ENCODE assay signal across 11 cellular contexts in the genomic region with DNA sequence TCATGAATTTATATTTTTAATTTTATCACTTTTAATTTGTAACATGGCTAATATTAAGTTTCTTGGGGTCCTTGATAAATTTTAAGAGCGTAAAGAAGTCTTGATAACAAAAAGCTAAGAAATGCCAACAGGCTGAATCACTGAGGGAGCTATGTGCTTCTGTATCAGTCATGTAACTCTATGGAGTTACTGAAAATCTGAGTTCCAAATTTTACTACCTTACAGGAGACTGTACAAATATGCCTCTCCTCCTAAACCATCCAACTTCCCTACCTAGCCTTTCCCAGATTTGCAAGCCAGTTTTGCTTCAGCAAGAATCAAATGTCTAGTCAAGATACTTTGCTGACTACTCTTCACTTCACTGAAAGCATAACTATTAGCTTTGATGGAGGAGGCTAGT. TPM values are rescaled to one million over a fixed set of nuclear protein-coding genes. Genes with fewer than 3 reads are reported as not detected.
DNase-seq lines count a peak whose midpoint lies in the region; ATAC-seq and TF ChIP-seq lines count a peak whose summit lies in the region.
"Had no signal": no experiment of that assay in that cellular context is flagged by ENCODE, and none has a peak within 500 bp of the region (broad histone marks: within the 10 kb centered on the region; RNA-seq: fewer than 3 reads in every experiment).

No MANE protein-coding gene starts in this region.

- no peak overlapping the region for H3K27ac ChIP-seq in RWPE1
- peak overlapping the region; percentile 93 for H3K27ac ChIP-seq in epithelial cell of prostate
- H3K27ac ChIP-seq in tibial nerve = peak overlapping the region in 2 of 4 donors; percentile 20 to 51

- H3K36me3 ChIP-seq in tibial nerve = peaks cover 0 to 26% (median 0%) of the 10 kb centered on the region in 3 donors

- TF ChIP-seq POLR2A in tibial nerve (IDR thresholded peaks at IDR 0.05) = no peak

- TF ChIP-seq CTCF in RWPE1 (conservative IDR thresholded peaks at IDR 0.05; ENCODE audit: low read depth) (no peak), tibial nerve (IDR thresholded peaks at IDR 0.05) (no peak)

- DNase-seq in GM03348 (ENCODE audit: low spot score) (peak; percentile 32), RWPE1 (ENCODE audit: low spot score) (peak; percentile 41), epithelial cell of prostate (ENCODE audit: low read depth, low spot score) (no peak), pons (ENCODE audit: low spot score) (peak; percentile 25), iPS-NIHi11 (ENCODE audit: low spot score) (no peak), tibial nerve (ENCODE audit: low spot score in 2 of 2) (no peak)
- DNase-seq: activated CD4-positive, alpha-beta T cell treated with anti-CD3 and anti-CD28 coated beads, Interleukin-2, amount 10 ng/mL, durations not matched to agents 7 days and 5 days; KG1; NCI-H446 had no signal

- WGBS in tibial nerve, 2 donors = 71 to 74% methylated on average over 1 of the region's 1 CpG

- TF ChIP-seq EP300 in tibial nerve (IDR thresholded peaks at IDR 0.05) = no peak

- peaks cover 0 to 29% (median 10%) of the 10 kb centered on the region in 4 donors for H3K4me1 ChIP-seq in tibial nerve

- ATAC-seq in HG02852 (IDR thresholded peaks at IDR 0.05; ENCODE audit: unreplicated experiment) = no peak
- ATAC-seq in HG03196 (IDR thresholded peaks at IDR 0.05; ENCODE audit: unreplicated experiment) = no peak

- H3K4me3 ChIP-seq in tibial nerve = no peak overlapping the region

- H3K27me3 ChIP-seq in tibial nerve = no peaks in the 10 kb centered on the region

- POLR2A ChIA-PET in RWPE1 (lab: Yijun Ruan, JAX; ENCODE audit: low non-redundant PET) = no interaction called here

- no peaks in the 10 kb centered on the region for H3K9me3 ChIP-seq in tibial nerve

- CTCF ChIA-PET in RWPE1 (lab: Yijun Ruan, JAX) = no interaction called here

RNA-seq across cellular contexts. Expression of gene FEZ2, which starts 35.7 kb away (rescaled TPM):
- total RNA-seq in tibial nerve = 10 to 100 TPM; 42.4 to 93.8 (median 61.1) TPM

Comparison
In these comparisons a context has a peak if more than half of its experiments do, and no peak if none do; other contexts are left out.
1. DNase-seq: peak in GM03348 (single experiment), RWPE1 (single experiment) and pons (single experiment); none in epithelial cell of prostate (single experiment), iPS-NIHi11 (single experiment) and tibial nerve (0 of 2).